ENCODE assay signal across 8 cellular contexts in genomic region chr1:156602557-156602993, GRCh38. TPM values are rescaled to one million over a fixed set of nuclear protein-coding genes. Genes with fewer than 3 reads are reported as not detected.
DNase-seq lines count a peak whose midpoint lies in the region; ATAC-seq, FAIRE-seq and TF ChIP-seq lines count a peak whose summit lies in the region.

No MANE protein-coding gene starts in this region.

- H3K4me1 ChIP-seq in heart right ventricle: peaks cover 7 to 25% (median 15%) of the 10 kb centered on the region in 9 donors
- H3K4me1 ChIP-seq in right atrium auricular region: peaks cover 0 to 17% of the 10 kb centered on the region in 2 donors
- peaks cover 10% of the 10 kb centered on the region for H3K4me1 ChIP-seq in endothelial cell of umbilical vein (ENCODE audit: control insufficient read depth, extremely low read depth, insufficient read depth, low read length)

- DNase-seq in heart right ventricle (no peak), right atrium auricular region (ENCODE audit: low spot score) (no peak), OCI-M1 (lab: John Stamatoyannopoulos, UW) (peak; percentile 82), endothelial cell of umbilical vein (ENCODE audit: low read depth, low spot score) (no peak), GM19240 (ENCODE audit: insufficient read length, low spot score) (no peak)
- DNase-seq in stimulated activated naive CD4-positive, alpha-beta T cell treated with Interleukin-2 at 50 U/mL for 16 hours (lab: John Stamatoyannopoulos, UW): no peak
- no peak for DNase-seq in stimulated activated CD4-positive, alpha-beta T cell treated with anti-CD3 and anti-CD28 coated beads, Interleukin-1b, Interleukin-23, amount 100 ng/mL, for 48 hours

- H3K27me3 ChIP-seq in heart right ventricle (no peaks in the 10 kb centered on the region), right atrium auricular region (no peaks in the 10 kb centered on the region), endothelial cell of umbilical vein (ENCODE audit: control insufficient read depth in 2 of 2, insufficient read depth in 2 of 2, low read length in 2 of 2) (peaks cover 0 to 1% of the 10 kb centered on the region in 2 experiments)

- BruUV-seq in endothelial cell of umbilical vein (replicated peaks; lab: Mats Ljungman, UMichigan): no TSS peak

- H3K9me3 ChIP-seq in heart right ventricle (no peaks in the 10 kb centered on the region), right atrium auricular region (no peaks in the 10 kb centered on the region), endothelial cell of umbilical vein (replicated peaks; ENCODE audit: control insufficient read depth, insufficient read depth, low read length) (no peaks in the 10 kb centered on the region)

- ATAC-seq in heart right ventricle (no peak), HG03439 (IDR thresholded peaks at IDR 0.05; ENCODE audit: unreplicated experiment) (no peak)

- FAIRE-seq in endothelial cell of umbilical vein (lab: Jason Lieb, UNC): peak; percentile 44

- CTCF ChIA-PET in endothelial cell of umbilical vein (lab: Charles Lee): interaction anchor here (1.7 kb wide), 2 partner anchors 16 to 122 kb away, joined by 5 to 9 read pairs; no protein-coding TSS in a partner anchor

- H3K4me3 ChIP-seq in heart right ventricle: no peak overlapping the region
- H3K4me3 ChIP-seq in right atrium auricular region: no peak overlapping the region
- no peak overlapping the region for H3K4me3 ChIP-seq in endothelial cell of umbilical vein (replicated peaks in 1 of 3; ENCODE audit: insufficient read depth in 1 of 3, low read depth in 1 of 3, low read length in 3 of 3)

- POLR2A ChIA-PET in endothelial cell of umbilical vein (lab: Charles Lee): no interaction called here

- TF ChIP-seq CTCF in heart right ventricle (IDR thresholded peaks at IDR 0.05) (peak in 5 of 9 donors; percentile 22 to 42 (median 37)), right atrium auricular region (IDR thresholded peaks at IDR 0.05) (peak in 1 of 2 donors; percentile 42), endothelial cell of umbilical vein (IDR thresholded peaks at IDR 0.05; ENCODE audit: extremely low read depth in 1 of 2, insufficient read depth in 1 of 2, low read depth in 1 of 2, low read length in 2 of 2) (peak in 1 of 2 donors; percentile 2)

- dilution Hi-C loops in endothelial cell of umbilical vein (cut with MboI; ENCODE audit: extremely low pct_ligation_motif_present, low sequenced_read_pairs): no loop called here

- H4K20me1 ChIP-seq in endothelial cell of umbilical vein (replicated peaks; ENCODE audit: control insufficient read depth, extremely low read depth, insufficient read depth, low read length): no peaks in the 10 kb centered on the region

- H2AFZ ChIP-seq in endothelial cell of umbilical vein (ENCODE audit: low read depth, low read length): no peak overlapping the region

- H3K27ac ChIP-seq in heart right ventricle (no peak overlapping the region), right atrium auricular region (no peak overlapping the region), endothelial cell of umbilical vein (ENCODE audit: insufficient read depth, low read depth, low read length) (no peak overlapping the region)

- H3K79me2 ChIP-seq in endothelial cell of umbilical vein (ENCODE audit: control insufficient read depth, insufficient read depth, low read length): peaks cover 19% of the 10 kb centered on the region

- H3K36me3 ChIP-seq in heart right ventricle (peaks cover 0 to 18% (median 6%) of the 10 kb centered on the region in 9 donors), right atrium auricular region (no peaks in the 10 kb centered on the region), endothelial cell of umbilical vein (ENCODE audit: control insufficient read depth in 2 of 2, extremely low read depth in 1 of 2, insufficient read depth in 2 of 2, low read length in 2 of 2) (peaks cover 0 to 3% of the 10 kb centered on the region in 2 experiments)

- 39 to 41% methylated on average over 10 of the region's 10 CpGs for WGBS in heart right ventricle, 2 donors

- no peak for TF ChIP-seq POLR2A in endothelial cell of umbilical vein (IDR thresholded peaks at IDR 0.05; ENCODE audit: low read depth, low read length)

- H3K9me1 ChIP-seq in endothelial cell of umbilical vein (replicated peaks; ENCODE audit: control insufficient read depth, extremely low read depth, insufficient read depth, low read length): no peaks in the 10 kb centered on the region

- H3K9ac ChIP-seq in endothelial cell of umbilical vein (replicated peaks; ENCODE audit: extremely low read depth, insufficient read depth, low read length): no peak overlapping the region

- no peak overlapping the region for H3K4me2 ChIP-seq in endothelial cell of umbilical vein (ENCODE audit: insufficient read depth, low read length)

- intact Hi-C loops in heart right ventricle (cut with DNase I) (loop anchor here in 5 of 10 donors (2.0 to 10.0 kb wide), 6 partner anchors 100 to 218 kb away; partner anchors contain the start of gene MEF2D (in 1 of the 5)), endothelial cell of umbilical vein (cut with micrococcal nuclease) (no loop called here)

TF ChIP-seq in endothelial cell of umbilical vein, 7 proteins besides CTCF, POLR2A, EP300 and RAD21 (continues in another document):
- TF ChIP-seq POLR2AphosphoS5 (IDR thresholded peaks at IDR 0.05; ENCODE audit: insufficient read depth, low read depth, low read length): no peak
- TF ChIP-seq EZH2 (IDR thresholded peaks at IDR 0.05; ENCODE audit: borderline replicate concordance, low read depth, low read length, severe bottlenecking): no peak

RNA-seq across cellular contexts. Expression of gene GPATCH4, which starts 1.3 kb away (rescaled TPM):
- total RNA-seq in heart right ventricle (10 to 100 TPM in 9 of 10 donors, 1 to 10 TPM in 1; 9.3 to 25.4 (median 13.3) TPM), right atrium auricular region (10 to 100 TPM; 12.7 to 14.3 TPM), endothelial cell of umbilical vein (29.2 and 32.0 TPM in 2 replicates)
- polyA plus RNA-seq in heart right ventricle (10 to 100 TPM; 24.1 to 34.5 TPM), endothelial cell of umbilical vein (15.5 and 22.4 TPM in 2 replicates)
- polyA plus RNA-seq in endothelial cell of umbilical vein (2011; cell fraction: cytosol; rRNA removed): 30.0 and 42.1 TPM in 2 replicates
- 46.6 and 52.0 TPM in 2 replicates for polyA plus RNA-seq in endothelial cell of umbilical vein (2011; cell fraction: nucleus; rRNA removed)
- polyA plus RNA-seq in endothelial cell of umbilical vein (2012): 39.0 and 64.5 TPM in 2 replicates
- polyA minus RNA-seq in endothelial cell of umbilical vein: 38.2 and 48.0 TPM in 2 replicates
- 37.6 TPM for polyA minus RNA-seq in endothelial cell of umbilical vein (2011; cell fraction: cytosol; rRNA and poly(A)+ RNA removed)
- polyA minus RNA-seq in endothelial cell of umbilical vein (2011; cell fraction: nucleus; rRNA and poly(A)+ RNA removed): 26.2 and 46.5 TPM in 2 replicates

RNA-seq across cellular contexts. Expression of gene NAXE, which starts 11.0 kb away (rescaled TPM):
- total RNA-seq in heart right ventricle (100 to 1,000 TPM in 9 of 10 donors, 10 to 100 TPM in 1; 93.1 to 134 (median 112) TPM), right atrium auricular region (10 to 100 TPM; 85.3 to 96.3 TPM), endothelial cell of umbilical vein (74.0 and 76.2 TPM in 2 replicates)
- polyA plus RNA-seq in heart right ventricle (100 to 1,000 TPM in 1 of 2 donors, 10 to 100 TPM in 1; 59.8 to 103 TPM), endothelial cell of umbilical vein (187 and 210 TPM in 2 replicates)
- polyA plus RNA-seq in endothelial cell of umbilical vein (2011; cell fraction: cytosol; rRNA removed): 143 and 154 TPM in 2 replicates
- 62.0 and 82.1 TPM in 2 replicates for polyA plus RNA-seq in endothelial cell of umbilical vein (2011; cell fraction: nucleus; rRNA removed)
- 90.9 and 109 TPM in 2 replicates for polyA plus RNA-seq in endothelial cell of umbilical vein (2012)
- 97.8 and 109 TPM in 2 replicates for polyA minus RNA-seq in endothelial cell of umbilical vein
- polyA minus RNA-seq in endothelial cell of umbilical vein (2011; cell fraction: cytosol; rRNA and poly(A)+ RNA removed): 91.6 TPM
- 26.3 and 33.7 TPM in 2 replicates for polyA minus RNA-seq in endothelial cell of umbilical vein (2011; cell fraction: nucleus; rRNA and poly(A)+ RNA removed)

RNA-seq across cellular contexts. Expression of gene HAPLN2, which starts 16.6 kb away (rescaled TPM):
- total RNA-seq in heart right ventricle (1 to 10 TPM in 3 of 10 donors, under 1 TPM in 6, not detected in 1; 0.24 to 1.7 (median 0.77) TPM), right atrium auricular region (1 to 10 TPM; 1.2 to 1.8 TPM), endothelial cell of umbilical vein (not detected in 2 replicates)
- polyA plus RNA-seq in heart right ventricle (1 to 10 TPM; 3.0 to 6.3 TPM), endothelial cell of umbilical vein (0.14 TPM in 1 of 2 replicates, not detected in the other)
- not detected in 2 replicates for polyA plus RNA-seq in endothelial cell of umbilical vein (2011; cell fraction: cytosol; rRNA removed)
- 0.68 and 0.70 TPM in 2 replicates for polyA plus RNA-seq in endothelial cell of umbilical vein (2011; cell fraction: nucleus; rRNA removed)
- not detected in 2 replicates for polyA plus RNA-seq in endothelial cell of umbilical vein (2012)
- not detected in 2 replicates for polyA minus RNA-seq in endothelial cell of umbilical vein
- not detected for polyA minus RNA-seq in endothelial cell of umbilical vein (2011; cell fraction: cytosol; rRNA and poly(A)+ RNA removed)
- polyA minus RNA-seq in endothelial cell of umbilical vein (2011; cell fraction: nucleus; rRNA and poly(A)+ RNA removed): not detected in 2 replicates

RNA-seq across cellular contexts. Expression of gene TTC24, which starts 23.1 kb away (rescaled TPM):
- under 1 TPM in 1 of 10 donors, not detected in 9; 0.21 TPM for total RNA-seq in heart right ventricle
- under 1 TPM in 1 of 2 donors, not detected in 1; 0.03 TPM for polyA plus RNA-seq in heart right ventricle
- not detected for total RNA-seq in right atrium auricular region
- not detected in 2 replicates for total RNA-seq in endothelial cell of umbilical vein
- not detected in 2 replicates for polyA plus RNA-seq in endothelial cell of umbilical vein
- not detected in 2 replicates for polyA plus RNA-seq in endothelial cell of umbilical vein (2011; cell fraction: cytosol; rRNA removed)
- not detected in 2 replicates for polyA plus RNA-seq in endothelial cell of umbilical vein (2011; cell fraction: nucleus; rRNA removed)
- not detected in 2 replicates for polyA plus RNA-seq in endothelial cell of umbilical vein (2012)
- not detected in 2 replicates for polyA minus RNA-seq in endothelial cell of umbilical vein
- polyA minus RNA-seq in endothelial cell of umbilical vein (2011; cell fraction: cytosol; rRNA and poly(A)+ RNA removed): not detected
- polyA minus RNA-seq in endothelial cell of umbilical vein (2011; cell fraction: nucleus; rRNA and poly(A)+ RNA removed): not detected in 2 replicates

RNA-seq across cellular contexts. Expression of gene IQGAP3, which starts 30.2 kb away (rescaled TPM):
- 1 to 10 TPM in 3 of 10 donors, under 1 TPM in 7; 0.07 to 3.8 (median 0.39) TPM for total RNA-seq in heart right ventricle
- polyA plus RNA-seq in heart right ventricle: under 1 TPM; 0.09 to 0.22 TPM
- 1 to 10 TPM in 1 of 2 donors, not detected in 1; 1.0 TPM for total RNA-seq in right atrium auricular region
- 48.6 and 60.7 TPM in 2 replicates for total RNA-seq in endothelial cell of umbilical vein
- polyA plus RNA-seq in endothelial cell of umbilical vein: 28.3 and 30.2 TPM in 2 replicates
- polyA plus RNA-seq in endothelial cell of umbilical vein (2011; cell fraction: cytosol; rRNA removed): 17.1 and 17.2 TPM in 2 replicates
- polyA plus RNA-seq in endothelial cell of umbilical vein (2011; cell fraction: nucleus; rRNA removed): 198 and 249 TPM in 2 replicates
- polyA plus RNA-seq in endothelial cell of umbilical vein (2012): 9.9 and 15.9 TPM in 2 replicates
- 47.2 and 48.6 TPM in 2 replicates for polyA minus RNA-seq in endothelial cell of umbilical vein
- 18.8 TPM for polyA minus RNA-seq in endothelial cell of umbilical vein (2011; cell fraction: cytosol; rRNA and poly(A)+ RNA removed)
- 41.1 and 61.1 TPM in 2 replicates for polyA minus RNA-seq in endothelial cell of umbilical vein (2011; cell fraction: nucleus; rRNA and poly(A)+ RNA removed)
